ENCODE assay signal across 25 cellular contexts in genomic region chr11:111166655-111167054, GRCh38.
"Had no signal": no experiment of that assay in that cellular context is flagged by ENCODE, and none has a peak within 500 bp of the region (broad histone marks: within the 10 kb centered on the region; RNA-seq: fewer than 3 reads in every experiment).

No MANE protein-coding gene starts in this region.

- H3K27me3 ChIP-seq: adrenal gland, breast epithelium had no signal

- H3K27ac ChIP-seq: adrenal gland, breast epithelium, SK-N-MC had no signal

- H3K4me3 ChIP-seq: adrenal gland, breast epithelium, SK-N-MC had no signal

- DNase-seq: activated CD4-positive, alpha-beta T cell treated with anti-CD3 and anti-CD28 coated beads for 48 hours; activated CD4-positive, alpha-beta T cell treated with anti-CD3 and anti-CD28 coated beads, Interleukin-2, amount 50 U/mL, for 4 hours; activated CD4-positive, CD25-positive, alpha-beta regulatory T cell treated with anti-CD3 and anti-CD28 coated beads, Interleukin-2, amount 50 U/mL, for 72 hours; activated CD8-positive, alpha-beta memory T cell treated with anti-CD3 and anti-CD28 coated beads, Interleukin-2, amount 50 U/mL, for 48 hours; activated CD8-positive, alpha-beta T cell treated with anti-CD3 and anti-CD28 coated beads, Interleukin-2, amount 10 ng/mL, durations not matched to agents 7 days and 5 days; activated naive CD4-positive, alpha-beta T cell treated with anti-CD3 and anti-CD28 coated beads, Interleukin-2, amount 50 U/mL, for 16 hours; activated naive CD8-positive, alpha-beta T cell treated with anti-CD3 and anti-CD28 coated beads, Interleukin-2, amount 10 ng/mL, durations not matched to agents 7 days and 5 days; activated T-cell treated with anti-CD3 and anti-CD28 coated beads, Interleukin-2, amount 50 U/mL, for 1 hour; adrenal gland; anterior cingulate cortex; caudate nucleus; Kasumi-1; KBM-7; NCI-H146; NCI-H187 treated with DMSO at 0.1 percent for 48 hours; NCI-H2081 treated with DMSO at 0.1 percent for 48 hours; NCI-H524; PC-3; SIG-M5; T-cell; T-helper 2 cell; T1000 had no signal

- H3K9me3 ChIP-seq: adrenal gland had no signal

- H3K4me1 ChIP-seq: adrenal gland, breast epithelium had no signal

- ATAC-seq: activated CD8-positive, alpha-beta T cell treated with anti-CD3 and anti-CD28 coated beads, Interleukin-2, amount 10 ng/mL, durations not matched to agents 7 days and 5 days; PC-3; T-cell; WTC11 had no signal

- H3K36me3 ChIP-seq: adrenal gland, breast epithelium had no signal
